ENCODE assay signal across 8 cellular contexts in genomic region chr20:36675545-36675944, GRCh38. TPM values are rescaled to one million over a fixed set of nuclear protein-coding genes. Genes with fewer than 3 reads are reported as not detected.
"Had no signal": no experiment of that assay in that cellular context is flagged by ENCODE, and none has a peak within 500 bp of the region (broad histone marks: within the 10 kb centered on the region; RNA-seq: fewer than 3 reads in every experiment).

No MANE protein-coding gene starts in this region.

RNA-seq across cellular contexts. Expression of gene SLA2, which starts 29.5 kb away (rescaled TPM):
- total RNA-seq: dermis blood vessel endothelial cell, endothelial cell of umbilical vein, epithelial cell of proximal tubule, fibroblast of lung, fibroblast of villous mesenchyme, foreskin keratinocyte, hepatocyte, mammary epithelial cell had no signal
- polyA plus RNA-seq: endothelial cell of umbilical vein, fibroblast of lung, hepatocyte, mammary epithelial cell had no signal
